In genomic region chr18:13579874-13580273, GRCh38 we compare ENCODE assay signal across 18 cellular contexts.
A peak's percentile ranks its signal among the peaks of the same experiment; 100 is the strongest.
DNase-seq lines count a peak whose midpoint lies in the region; ATAC-seq, FAIRE-seq and TF ChIP-seq lines count a peak whose summit lies in the region.
"Had no signal": no experiment of that assay in that cellular context is flagged by ENCODE, and none has a peak within 500 bp of the region (broad histone marks: within the 10 kb centered on the region; RNA-seq: fewer than 3 reads in every experiment).

No MANE protein-coding gene starts in this region.

- WGBS in GM12878 (ENCODE audit: insufficient coverage, insufficient replicate concordance, low lambda C conversion rate, missing lambda C conversion rate), result 49% methylated on average over 3 of the region's 3 CpGs

- peak overlapping the region; percentile 54 for H3K4me3 Mint-ChIP-seq in T-helper 2 cell treated with Interferon-gamma antibody and Interleukin-4, amounts not matched to agents 5 μg/mL and 100 μg/mL, for 36 hours
- peak overlapping the region; percentile 28 for H3K4me3 Mint-ChIP-seq in stimulated activated effector memory CD8-positive, alpha-beta T cell treated with anti-CD3 and anti-CD28 coated beads, Interleukin-12 subunit alpha, Interleukin-12 subunit beta, amount 100 ng/mL, for 72 hours
- H3K4me3 Mint-ChIP-seq: H9, nephron had no signal

- peaks cover 33% of the 10 kb centered on the region for H3K4me1 ChIP-seq in GM12878 (ENCODE audit: control insufficient read depth, insufficient read depth, low read length)

- TF ChIP-seq POLR2A in GM12878 (IDR thresholded peaks at IDR 0.05; ENCODE audit: low read depth, low read length), result no peak

- POLR2A ChIA-PET in GM12878 (lab: Charles Lee), result interaction anchor here (4.0 kb wide), 3 partner anchors 12 to 32 kb away, joined by 67 to 108 read pairs (median 93); no protein-coding TSS in a partner anchor

- RAD21 ChIA-PET in GM12878 (lab: Charles Lee; ENCODE audit: unreplicated experiment), result interaction anchor here (1.8 to 9.3 kb wide), 6 partner anchors 7 to 50 kb away, joined by 6 to 156 read pairs (median 77); no protein-coding TSS in a partner anchor

- no peaks in the 10 kb centered on the region for H3K79me2 ChIP-seq in GM12878 (ENCODE audit: control insufficient read depth, insufficient read depth, low read length)

- H3K27me3 Mint-ChIP-seq in T-helper 2 cell treated with Interferon-gamma antibody and Interleukin-4, amounts not matched to agents 5 μg/mL and 100 μg/mL, for 36 hours (ENCODE audit: low read depth), result peaks cover 2% of the 10 kb centered on the region

- no peak for TF ChIP-seq CTCF in GM12878 (IDR thresholded peaks at IDR 0.05 in 2 of 3, conservative IDR thresholded peaks at IDR 0.05 in 1 of 3; ENCODE audit: control insufficient read depth in 2 of 3, extremely low read depth in 1 of 3, insufficient read depth in 1 of 3, low read depth in 3 of 3, low read length in 3 of 3)

- no peaks in the 10 kb centered on the region for H3K9me3 Mint-ChIP-seq in T-helper 2 cell treated with Interferon-gamma antibody and Interleukin-4, amounts not matched to agents 5 μg/mL and 100 μg/mL, for 36 hours
- no peaks in the 10 kb centered on the region for H3K9me3 Mint-ChIP-seq in stimulated activated effector memory CD8-positive, alpha-beta T cell treated with anti-CD3 and anti-CD28 coated beads, Interleukin-12 subunit alpha, Interleukin-12 subunit beta, amount 100 ng/mL, for 72 hours
- H3K9me3 Mint-ChIP-seq: H9, nephron had no signal

- H3K4me3 ChIP-seq in GM12878, result no peak overlapping the region

- H3K27me3 ChIP-seq in GM12878 (replicated peaks in 1 of 2; ENCODE audit: control insufficient read depth in 2 of 2, insufficient read depth in 2 of 2, low read length in 1 of 2), result no peaks in the 10 kb centered on the region

- H3K4me2 ChIP-seq in GM12878 (ENCODE audit: control insufficient read depth, insufficient read depth), result no peak overlapping the region; the same call in 1 of the 2 replicates

- H3K9ac ChIP-seq in GM12878 (ENCODE audit: control insufficient read depth, insufficient read depth, low read length), result no peak overlapping the region

- no peak overlapping the region; the same call in none of the 2 replicates for H2AFZ ChIP-seq in GM12878 (ENCODE audit: control insufficient read depth, low read depth, low read length)

- H3K9me3 ChIP-seq in KOPT-K1 (ENCODE audit: insufficient read depth, low read length, poor library complexity, severe bottlenecking) (no peaks in the 10 kb centered on the region), GM12878 (replicated peaks; ENCODE audit: control insufficient read depth, insufficient read depth, low read length) (no peaks in the 10 kb centered on the region)

- no TSS peak for BruUV-seq in GM12878 (replicated peaks; lab: Mats Ljungman, UMichigan)

- peak overlapping the region; percentile 49 for H3K27ac ChIP-seq in KOPT-K1 (ENCODE audit: low read depth, low read length, poor library complexity, severe bottlenecking)
- no peak overlapping the region for H3K27ac ChIP-seq in GM12878 (ENCODE audit: control insufficient read depth, insufficient read depth)
- H3K27ac ChIP-seq: epithelial cell of prostate had no signal

- intact Hi-C loops in GM12878 (cut with micrococcal nuclease; ENCODE audit: unreplicated experiment), result no loop called here

- no peaks in the 10 kb centered on the region for H4K20me1 ChIP-seq in GM12878 (ENCODE audit: control insufficient read depth, insufficient read depth)

- H3K36me3 ChIP-seq in KOPT-K1 (ENCODE audit: insufficient read depth, low read length), result peaks cover 15% of the 10 kb centered on the region
- no peaks in the 10 kb centered on the region for H3K36me3 ChIP-seq in GM12878 (ENCODE audit: control insufficient read depth in 2 of 2, insufficient read depth in 2 of 2, low read length in 1 of 2)

- peak overlapping the region; percentile 78 for H3K27ac Mint-ChIP-seq in T-helper 2 cell treated with Interferon-gamma antibody and Interleukin-4, amounts not matched to agents 5 μg/mL and 100 μg/mL, for 36 hours
- H3K27ac Mint-ChIP-seq in stimulated activated effector memory CD8-positive, alpha-beta T cell treated with anti-CD3 and anti-CD28 coated beads, Interleukin-12 subunit alpha, Interleukin-12 subunit beta, amount 100 ng/mL, for 72 hours, result peak overlapping the region; percentile 67
- H3K27ac Mint-ChIP-seq: nephron had no signal

- DNase-seq in T-helper 2 cell treated with Interferon-gamma antibody and Interleukin-4, amounts not matched to agents 5 μg/mL and 100 μg/mL, for 36 hours (ENCODE audit: low spot score), result no peak
- DNase-seq in T-helper 2 cell (no peak), GM12878 (ENCODE audit: low read depth, low spot score) (no peak), NCI-H128 (lab: John Stamatoyannopoulos, UW; ENCODE audit: unreplicated experiment) (no peak), kidney tubule cell (ENCODE audit: low spot score) (no peak)
- no peak for DNase-seq in stimulated activated effector memory CD8-positive, alpha-beta T cell treated with anti-CD3 and anti-CD28 coated beads, Interleukin-12 subunit alpha, Interleukin-12 subunit beta, amount 100 ng/mL, for 72 hours (ENCODE audit: low spot score in 2 of 2)
- DNase-seq: activated CD4-positive, alpha-beta T cell treated with anti-CD3 and anti-CD28 coated beads for 1 hour; GF-D8; H9; NCI-H187 treated with DMSO at 0.1 percent for 48 hours; NCI-H524 treated with DMSO at 0.1 percent for 48 hours; right cardiac atrium; stimulated activated CD4-positive, alpha-beta T cell treated with anti-CD3 and anti-CD28 coated beads, Interleukin-4, amount 100 ng/mL, for 1 hour had no signal

- no peak for TF ChIP-seq EP300 in GM12878 (IDR thresholded peaks at IDR 0.05; ENCODE audit: borderline replicate concordance in 1 of 2, control insufficient read depth in 1 of 2, low read depth in 2 of 2, low read length in 2 of 2)

- no peak for ATAC-seq in GM12878
- ATAC-seq in stimulated activated effector memory CD8-positive, alpha-beta T cell treated with anti-CD3 and anti-CD28 coated beads, Interleukin-12 subunit alpha, Interleukin-12 subunit beta, amount 100 ng/mL, for 72 hours, result peak; percentile 22
- no peak for ATAC-seq in GM18907 (IDR thresholded peaks at IDR 0.05; ENCODE audit: unreplicated experiment)

- CTCF ChIA-PET in GM12878 (lab: Yijun Ruan, JAX), result interaction anchor here (1.2 to 3.9 kb wide), 4 partner anchors 17 to 33 kb away, joined by 3 to 31 read pairs (median 9); no protein-coding TSS in a partner anchor

- peaks cover 14% of the 10 kb centered on the region for H3K36me3 Mint-ChIP-seq in T-helper 2 cell treated with Interferon-gamma antibody and Interleukin-4, amounts not matched to agents 5 μg/mL and 100 μg/mL, for 36 hours (ENCODE audit: low read depth)
- peaks cover 16% of the 10 kb centered on the region for H3K36me3 Mint-ChIP-seq in stimulated activated effector memory CD8-positive, alpha-beta T cell treated with anti-CD3 and anti-CD28 coated beads, Interleukin-12 subunit alpha, Interleukin-12 subunit beta, amount 100 ng/mL, for 72 hours

- SMC1A ChIA-PET in GM12878 (lab: Charles Lee; ENCODE audit: uncharacterized antibody, unreplicated experiment), result interaction anchor here (3.6 to 6.8 kb wide), 5 partner anchors 12 to 49 kb away, joined by 14 to 133 read pairs (median 100); no protein-coding TSS in a partner anchor

- peaks cover 49% of the 10 kb centered on the region for H3K4me1 Mint-ChIP-seq in T-helper 2 cell treated with Interferon-gamma antibody and Interleukin-4, amounts not matched to agents 5 μg/mL and 100 μg/mL, for 36 hours (ENCODE audit: low read depth)
- H3K4me1 Mint-ChIP-seq in stimulated activated effector memory CD8-positive, alpha-beta T cell treated with anti-CD3 and anti-CD28 coated beads, Interleukin-12 subunit alpha, Interleukin-12 subunit beta, amount 100 ng/mL, for 72 hours, result peaks cover 55% of the 10 kb centered on the region
- H3K4me1 Mint-ChIP-seq: H9 had no signal

- in situ Hi-C loops in GM12878 (cut with MboI), result no loop called here

- no peak for TF ChIP-seq RAD21 in GM12878 (IDR thresholded peaks at IDR 0.05; ENCODE audit: insufficient read depth, low read depth, low read length)

- FAIRE-seq in GM12878 (lab: Jason Lieb, UNC), result peak; percentile 78
- FAIRE-seq: RCC 7860 had no signal

TF ChIP-seq in GM12878, 131 proteins besides CTCF, POLR2A, EP300 and RAD21:
- TF ChIP-seq ZNF687 (IDR thresholded peaks at IDR 0.05), result no peak
- TF ChIP-seq EED (IDR thresholded peaks at IDR 0.05; ENCODE audit: low read depth), result 0 out of 2 replicates have a peak, but pooled peaks have one; percentile 34
